In the genomic region with DNA sequence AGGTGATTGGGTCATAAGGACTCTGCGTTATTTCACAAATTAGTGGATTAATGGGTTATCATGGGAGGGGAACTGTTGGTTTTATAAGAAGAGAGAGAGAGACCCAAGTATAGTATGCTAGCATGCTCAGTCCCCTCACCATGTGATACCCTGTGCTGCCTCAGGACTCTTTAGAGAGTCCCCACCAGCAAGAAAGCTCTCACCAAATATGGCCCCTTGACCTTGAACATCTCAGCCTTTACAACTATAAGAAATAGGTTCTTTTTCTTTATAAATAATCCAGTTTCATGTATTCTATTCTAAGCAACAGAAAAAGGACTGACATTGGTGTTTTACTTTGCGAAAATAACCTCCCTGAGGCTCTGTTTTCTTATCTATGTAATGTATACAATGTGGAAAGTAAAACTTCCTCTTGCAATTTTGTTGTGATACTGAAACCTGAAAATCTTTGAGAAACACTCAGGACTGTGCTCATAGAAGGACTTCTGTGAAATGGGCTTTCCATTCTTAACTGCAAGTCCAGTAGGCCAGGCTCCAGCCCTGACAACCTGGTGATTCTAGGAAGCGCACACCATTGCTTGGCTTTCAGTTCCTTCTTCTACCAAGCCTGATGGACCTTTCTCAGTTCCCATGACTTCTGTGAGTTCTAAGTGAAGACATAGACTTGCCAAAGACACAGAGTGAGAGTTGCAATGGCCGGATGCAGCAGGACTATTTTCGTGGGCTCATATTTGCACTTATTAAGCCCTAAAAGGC, we compare ENCODE assay signal across 15 cellular contexts. TPM values are rescaled to one million over a fixed set of nuclear protein-coding genes. Genes with fewer than 3 reads are reported as not detected.
DNase-seq lines count a peak whose midpoint lies in the region; ATAC-seq, FAIRE-seq and TF ChIP-seq lines count a peak whose summit lies in the region.
"Had no signal": no experiment of that assay in that cellular context is flagged by ENCODE, and none has a peak within 500 bp of the region (broad histone marks: within the 10 kb centered on the region; RNA-seq: fewer than 3 reads in every experiment).

No MANE protein-coding gene starts in this region.

- H3K36me3 Mint-ChIP-seq in activated CD4-positive, alpha-beta T cell treated with anti-CD3 and anti-CD28 coated beads for 36 hours (ENCODE audit: low read depth), result no peaks in the 10 kb centered on the region
- H3K36me3 Mint-ChIP-seq: activated naive CD4-positive, alpha-beta T cell treated with anti-CD3 and anti-CD28 coated beads, Interleukin-2, amount 50 U/mL, for 24 hours had no signal

- peak; percentile 91 for ATAC-seq in GM18498 (IDR thresholded peaks at IDR 0.05; ENCODE audit: unreplicated experiment)
- ATAC-seq in GM21381 (IDR thresholded peaks at IDR 0.05; ENCODE audit: unreplicated experiment), result peak; percentile 97
- peak; percentile 88 for ATAC-seq in HG03159 (IDR thresholded peaks at IDR 0.05; ENCODE audit: unreplicated experiment)
- ATAC-seq in GM12878, result peak; percentile 87
- ATAC-seq in activated CD4-positive, alpha-beta T cell treated with anti-CD3 and anti-CD28 coated beads for 36 hours, result no peak

- TF ChIP-seq POLR2A in GM12878 (IDR thresholded peaks at IDR 0.05; ENCODE audit: low read depth, low read length), result no peak
- TF ChIP-seq POLR2A in erythroblast (IDR thresholded peaks at IDR 0.05; ENCODE audit: low read length), result no peak

- no peak for TF ChIP-seq CTCF in GM12878 (IDR thresholded peaks at IDR 0.05 in 2 of 3, conservative IDR thresholded peaks at IDR 0.05 in 1 of 3; ENCODE audit: control insufficient read depth in 2 of 3, extremely low read depth in 1 of 3, insufficient read depth in 1 of 3, low read depth in 3 of 3, low read length in 3 of 3)

- H3K27me3 Mint-ChIP-seq in activated CD4-positive, alpha-beta T cell treated with anti-CD3 and anti-CD28 coated beads for 36 hours, result no peaks in the 10 kb centered on the region
- H3K27me3 Mint-ChIP-seq: activated naive CD4-positive, alpha-beta T cell treated with anti-CD3 and anti-CD28 coated beads, Interleukin-2, amount 50 U/mL, for 24 hours had no signal

- H3K79me2 ChIP-seq in GM12878 (ENCODE audit: control insufficient read depth, insufficient read depth, low read length), result no peaks in the 10 kb centered on the region

- CTCF ChIA-PET in GM12878 (lab: Yijun Ruan, JAX), result interaction anchor here (1.0 to 3.2 kb wide), 3 partner anchors 32 to 241 kb away, joined by 6 to 23 read pairs (median 19); no protein-coding TSS in a partner anchor
- CTCF ChIA-PET in activated CD4-positive, alpha-beta T cell treated with anti-CD3 and anti-CD28 coated beads for 36 hours (lab: Charles Lee), result interaction anchor here (1.1 kb wide), 1 partner anchor 199 kb away, joined by 3 read pairs; no protein-coding TSS in a partner anchor

- RAD21 ChIA-PET in GM12878 (lab: Charles Lee; ENCODE audit: unreplicated experiment), result interaction anchor here (0.8 kb wide), 1 partner anchor 199 kb away, joined by 3 read pairs; no protein-coding TSS in a partner anchor

- no peak overlapping the region for H2AFZ ChIP-seq in GM12878 (ENCODE audit: control insufficient read depth, low read depth, low read length)

- SMC1A ChIA-PET in GM12878 (lab: Charles Lee; ENCODE audit: uncharacterized antibody, unreplicated experiment), result interaction anchor here (0.5 to 2.8 kb wide), 7 partner anchors 26 to 949 kb away, joined by 3 to 15 read pairs (median 3); no protein-coding TSS in a partner anchor

- H3K4me1 ChIP-seq in GM12878 (ENCODE audit: control insufficient read depth, insufficient read depth, low read length), result peaks cover 38% of the 10 kb centered on the region

- no peaks in the 10 kb centered on the region for H4K20me1 ChIP-seq in GM12878 (ENCODE audit: control insufficient read depth, insufficient read depth)

- H3K9ac ChIP-seq in GM12878 (ENCODE audit: control insufficient read depth, insufficient read depth, low read length), result no peak overlapping the region

- no peak for TF ChIP-seq RAD21 in GM12878 (IDR thresholded peaks at IDR 0.05; ENCODE audit: insufficient read depth, low read depth, low read length)

- no TSS peak for BruUV-seq in GM12878 (replicated peaks; lab: Mats Ljungman, UMichigan)

- intact Hi-C loops in GM12878 (cut with micrococcal nuclease; ENCODE audit: unreplicated experiment), result loop anchor here (1.0 to 2.0 kb wide), 3 partner anchors 26 to 199 kb away; no protein-coding TSS in a partner anchor
- intact Hi-C loops in activated CD4-positive, alpha-beta T cell treated with anti-CD3 and anti-CD28 coated beads for 36 hours (cut with DNase I, micrococcal nuclease), result no loop called here

- no peaks in the 10 kb centered on the region for H3K36me3 ChIP-seq in GM12878 (ENCODE audit: control insufficient read depth in 2 of 2, insufficient read depth in 2 of 2, low read length in 1 of 2)

- no peaks in the 10 kb centered on the region for H3K9me3 ChIP-seq in GM12878 (replicated peaks; ENCODE audit: control insufficient read depth, insufficient read depth, low read length)

- H3K9me3 Mint-ChIP-seq in activated CD4-positive, alpha-beta T cell treated with anti-CD3 and anti-CD28 coated beads for 36 hours (ENCODE audit: low read depth), result peaks cover under 1% of the 10 kb centered on the region

- peak in 1 of 2 experiments; percentile 86; a peak in 2 of 4 replicates for TF ChIP-seq EP300 in GM12878 (IDR thresholded peaks at IDR 0.05; ENCODE audit: borderline replicate concordance in 1 of 2, control insufficient read depth in 1 of 2, low read depth in 2 of 2, low read length in 2 of 2)

- FAIRE-seq in GM12878 (lab: Jason Lieb, UNC), result peak; percentile 95
- FAIRE-seq: D721Med, HTR-8/SVneo had no signal

- DNase-seq in GM12878 (ENCODE audit: low read depth, low spot score) (peak; percentile 96), UCSD-AML1 (lab: John Stamatoyannopoulos, UW; ENCODE audit: unreplicated experiment) (no peak), erythroblast (lab: John Stamatoyannopoulos, UW) (no peak)
- no peak for DNase-seq in activated CD4-positive, alpha-beta T cell treated with anti-CD3 and anti-CD28 coated beads for 36 hours
- no peak for DNase-seq in activated CD4-positive, CD25-positive, alpha-beta regulatory T cell treated with anti-CD3 and anti-CD28 coated beads, Interleukin-2, amount 50 U/mL, for 72 hours
- DNase-seq: stimulated activated CD4-positive, alpha-beta T cell treated with anti-CD3 and anti-CD28 coated beads, Interleukin-1b, Interleukin-23, amount 100 ng/mL, for 48 hours; T-helper 1 cell had no signal

- in situ Hi-C loops in GM12878 (cut with MboI), result no loop called here

- H3K27me3 ChIP-seq in GM12878 (replicated peaks in 1 of 2; ENCODE audit: control insufficient read depth in 2 of 2, insufficient read depth in 2 of 2, low read length in 1 of 2), result peaks cover 0 to 1% of the 10 kb centered on the region in 2 experiments; a peak in 1 of 4 replicates

- peaks cover 11% of the 10 kb centered on the region for H3K4me1 Mint-ChIP-seq in activated CD4-positive, alpha-beta T cell treated with anti-CD3 and anti-CD28 coated beads for 36 hours

- POLR2A ChIA-PET in GM12878 (lab: Charles Lee), result interaction anchor here (0.5 to 0.7 kb wide), 2 partner anchors 8 to 127 kb away, joined by 3 to 4 read pairs; no protein-coding TSS in a partner anchor
- POLR2A ChIA-PET in activated CD4-positive, alpha-beta T cell treated with anti-CD3 and anti-CD28 coated beads for 36 hours (lab: Charles Lee), result no interaction called here

- no peak overlapping the region for H3K4me3 Mint-ChIP-seq in activated CD4-positive, alpha-beta T cell treated with anti-CD3 and anti-CD28 coated beads for 36 hours
- H3K4me3 Mint-ChIP-seq: activated naive CD4-positive, alpha-beta T cell treated with anti-CD3 and anti-CD28 coated beads, Interleukin-2, amount 50 U/mL, for 24 hours had no signal

- H3K4me3 ChIP-seq in GM12878, result no peak overlapping the region

- H3K27ac ChIP-seq in GM12878 (ENCODE audit: control insufficient read depth, insufficient read depth), result peak overlapping the region; percentile 40

- H3K27ac Mint-ChIP-seq in activated CD4-positive, alpha-beta T cell treated with anti-CD3 and anti-CD28 coated beads for 36 hours, result no peak overlapping the region
- H3K27ac Mint-ChIP-seq: activated naive CD4-positive, alpha-beta T cell treated with anti-CD3 and anti-CD28 coated beads, Interleukin-2, amount 50 U/mL, for 24 hours had no signal

- H3K4me2 ChIP-seq in GM12878 (ENCODE audit: control insufficient read depth, insufficient read depth), result peak overlapping the region; percentile 59

- WGBS in GM12878 (ENCODE audit: insufficient coverage, insufficient replicate concordance, low lambda C conversion rate, missing lambda C conversion rate), result 22% methylated on average over 5 of the region's 5 CpGs

RNA-seq across cellular contexts. Expression of gene SIRPD, which starts 21.9 kb away (rescaled TPM):
- 6.0 and 7.0 TPM in 2 replicates for total RNA-seq in GM12878 (2013; cell fraction: nucleolus; rRNA removed)
- 0.54 and 1.1 TPM in 2 replicates for total RNA-seq in GM12878 (2014; rRNA removed)
- total RNA-seq in GM12878 (2014; rRNA removed; fragmentation: Illumina TruSeq; extraction: Trizol), result 0.46 and 1.0 TPM in 2 replicates
- 0.51 and 1.1 TPM in 2 replicates for total RNA-seq in GM12878 (2021)
- polyA plus RNA-seq in GM12878 (2011; ENCODE audit: low read depth), result not detected
- 0.10 TPM in 1 of 2 replicates, not detected in the other for polyA plus RNA-seq in GM12878 (2011; rRNA removed)
- polyA plus RNA-seq in GM12878 (2011; cell fraction: cytosol; rRNA removed), result 0.21 TPM in 1 of 2 replicates, not detected in the other
- 0.18 and 0.22 TPM in 2 replicates for polyA plus RNA-seq in GM12878 (2011; cell fraction: nucleus; rRNA removed)
- not detected in 2 replicates for polyA plus RNA-seq in GM12878 (2012)
- polyA plus RNA-seq in GM12878 (2014; fragmentation: Illumina TruSeq; extraction: Trizol), result 0.52 and 1.6 TPM in 2 replicates
- 1 to 10 TPM in 1 of 2 experiments, under 1 TPM in 1; 0.77 to 1.1 TPM for polyA plus RNA-seq in GM12878 (2014; fragmentation: Nextera tagmentation; extraction: Ambion mirVana)
- 0.06 and 0.18 TPM in 2 replicates for polyA plus RNA-seq in GM12878 (2014; rRNA removed)
- under 1 TPM; 0.74 to 0.99 TPM for polyA plus RNA-seq in GM12878 (2016; fragmentation: Nextera tagmentation; extraction: Ambion mirVana)
- 0.22 TPM in 1 of 2 replicates, not detected in the other for polyA minus RNA-seq in GM12878 (2011; rRNA and poly(A)+ RNA removed)
- not detected in 2 replicates for polyA minus RNA-seq in GM12878 (2011; cell fraction: cytosol; rRNA and poly(A)+ RNA removed)
- polyA minus RNA-seq in GM12878 (2011; cell fraction: nucleus; rRNA and poly(A)+ RNA removed), result 0.24 and 0.38 TPM in 2 replicates
- total RNA-seq in activated CD4-positive, alpha-beta T cell treated with anti-CD3 and anti-CD28 coated beads for 36 hours, result not detected
- total RNA-seq: epithelial cell of proximal tubule, lung microvascular endothelial cell had no signal

RNA-seq across cellular contexts. Expression of gene SIRPB2, which starts 44.4 kb away (rescaled TPM):
- total RNA-seq in GM12878 (2013; cell fraction: nucleolus; rRNA removed), result not detected in 2 replicates
- not detected in 2 replicates for total RNA-seq in GM12878 (2014; rRNA removed)
- total RNA-seq in GM12878 (2014; rRNA removed; fragmentation: Illumina TruSeq; extraction: Trizol), result not detected in 2 replicates
- not detected in 2 replicates for total RNA-seq in GM12878 (2021)
- polyA plus RNA-seq in GM12878 (2011; ENCODE audit: low read depth), result not detected
- not detected in 2 replicates for polyA plus RNA-seq in GM12878 (2011; rRNA removed)
- polyA plus RNA-seq in GM12878 (2011; cell fraction: cytosol; rRNA removed), result not detected in 2 replicates
- not detected in 2 replicates for polyA plus RNA-seq in GM12878 (2011; cell fraction: nucleus; rRNA removed)
- not detected in 2 replicates for polyA plus RNA-seq in GM12878 (2012)
- polyA plus RNA-seq in GM12878 (2014; fragmentation: Illumina TruSeq; extraction: Trizol), result not detected in 2 replicates
- polyA plus RNA-seq in GM12878 (2014; fragmentation: Nextera tagmentation; extraction: Ambion mirVana), result not detected
- not detected in 2 replicates for polyA plus RNA-seq in GM12878 (2014; rRNA removed)
- polyA plus RNA-seq in GM12878 (2016; fragmentation: Nextera tagmentation; extraction: Ambion mirVana), result not detected
- polyA minus RNA-seq in GM12878 (2011; rRNA and poly(A)+ RNA removed), result not detected in 2 replicates
- polyA minus RNA-seq in GM12878 (2011; cell fraction: cytosol; rRNA and poly(A)+ RNA removed), result not detected in 2 replicates
- polyA minus RNA-seq in GM12878 (2011; cell fraction: nucleus; rRNA and poly(A)+ RNA removed), result not detected in 2 replicates
- not detected for total RNA-seq in activated CD4-positive, alpha-beta T cell treated with anti-CD3 and anti-CD28 coated beads for 36 hours
